ENCODE assay signal across 9 cellular contexts in the genomic region with DNA sequence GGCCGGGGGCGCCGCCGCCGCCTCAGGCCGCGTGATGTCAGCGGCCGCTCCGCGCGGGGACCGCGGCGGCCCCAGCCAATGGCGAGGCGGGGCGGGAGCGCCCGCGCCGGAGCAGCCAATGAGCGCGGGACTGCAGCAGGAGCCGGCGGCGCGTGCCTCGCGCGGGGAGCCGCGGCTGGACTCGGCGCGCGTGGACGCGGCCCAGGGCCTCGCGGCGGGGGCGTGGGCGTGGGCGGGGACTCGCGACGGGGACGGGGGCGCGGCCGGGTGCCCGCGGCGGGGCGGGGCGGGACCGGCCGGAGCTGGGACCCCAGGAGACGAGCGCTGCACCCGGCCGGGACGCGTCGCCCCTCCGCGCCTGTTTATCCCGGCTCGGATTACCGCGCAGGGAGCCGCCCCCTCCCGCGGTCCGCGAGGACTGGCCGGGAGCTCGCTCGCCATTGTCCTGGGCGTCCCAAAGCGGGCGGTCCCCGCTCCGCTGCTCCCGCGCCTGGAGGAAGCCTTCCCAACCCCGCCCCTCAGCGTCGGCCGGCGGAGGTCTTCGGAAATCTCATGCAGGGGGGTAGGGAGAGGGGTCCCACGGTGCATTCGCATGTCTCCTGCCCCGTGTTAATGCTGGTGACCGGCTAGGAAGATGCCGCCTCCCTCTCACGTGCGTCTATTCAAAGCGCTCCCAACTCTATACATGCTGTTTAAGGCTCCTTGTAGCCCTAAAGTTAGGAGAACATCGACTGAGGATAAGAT. TPM values are rescaled to one million over a fixed set of nuclear protein-coding genes. Genes with fewer than 3 reads are reported as not detected.
DNase-seq lines count a peak whose midpoint lies in the region; ATAC-seq and TF ChIP-seq lines count a peak whose summit lies in the region.
"Had no signal": no experiment of that assay in that cellular context is flagged by ENCODE, and none has a peak within 500 bp of the region (broad histone marks: within the 10 kb centered on the region; RNA-seq: fewer than 3 reads in every experiment).

Gene RNF157 (minus strand): TSS at position 33 of the 744 bp plus-strand sequence. CDS start 253 bp downstream, outside the sequence.

- DNase-seq in NCI-H2081 (lab: John Stamatoyannopoulos, UW) (peak; percentile 35 to 70), NCI-H2081 treated with DMSO at 0.1 percent for 48 hours (lab: John Stamatoyannopoulos, UW) (no peak), RWPE1 (ENCODE audit: low spot score) (peak; percentile 46), head of caudate nucleus (peak in 41 of 42 donors; percentile 45 to 89 (median 78)), occipital lobe (lab: John Stamatoyannopoulos, UW) (peak; percentile 71), vagina (ENCODE audit: extremely low spot score in 2 of 2) (no peak)
- DNase-seq in activated naive CD4-positive, alpha-beta T cell treated with anti-CD3 and anti-CD28 coated beads, Interleukin-2, amount 50 U/mL, for 72 hours (ENCODE audit: low spot score in 2 of 2), result peak; percentile 63 to 71
- DNase-seq: DND-41 had no signal

- peaks cover 6 to 40% of the 10 kb centered on the region in 2 donors for H3K36me3 Mint-ChIP-seq in activated naive CD4-positive, alpha-beta T cell treated with anti-CD3 and anti-CD28 coated beads, Interleukin-2, amount 50 U/mL, for 72 hours

- H3K36me3 ChIP-seq in vagina, result no peaks in the 10 kb centered on the region

- intact Hi-C loops in head of caudate nucleus (cut with DNase I) (no loop called here), vagina (cut with DNase I) (no loop called here)

- ATAC-seq in HG03342 (IDR thresholded peaks at IDR 0.05; ENCODE audit: unreplicated experiment), result peak; percentile 56
- peak; percentile 93 to 94 for ATAC-seq in activated naive CD4-positive, alpha-beta T cell treated with anti-CD3 and anti-CD28 coated beads, Interleukin-2, amount 50 U/mL, for 72 hours

- TF ChIP-seq POLR2A in vagina (IDR thresholded peaks at IDR 0.05), result no peak

- CTCF ChIA-PET in RWPE1 (lab: Yijun Ruan, JAX), result interaction anchor here (1.3 kb wide), 1 partner anchor 39 kb away, joined by 4 read pairs; no protein-coding TSS in a partner anchor

- POLR2A ChIA-PET in RWPE1 (lab: Yijun Ruan, JAX; ENCODE audit: low non-redundant PET), result no interaction called here

- no peak for TF ChIP-seq CTCF in RWPE1 (conservative IDR thresholded peaks at IDR 0.05; ENCODE audit: low read depth)
- TF ChIP-seq CTCF in vagina (IDR thresholded peaks at IDR 0.05), result no peak

- peak within 1 kb of the TSS; percentile 74 to 90 for H3K27ac Mint-ChIP-seq in activated naive CD4-positive, alpha-beta T cell treated with anti-CD3 and anti-CD28 coated beads, Interleukin-2, amount 50 U/mL, for 72 hours

- no peaks in the 10 kb centered on the region for H3K9me3 Mint-ChIP-seq in activated naive CD4-positive, alpha-beta T cell treated with anti-CD3 and anti-CD28 coated beads, Interleukin-2, amount 50 U/mL, for 72 hours

- H3K4me1 ChIP-seq in vagina, result peaks cover 16% of the 10 kb centered on the region

- H3K9me3 ChIP-seq in vagina, result no peaks in the 10 kb centered on the region

- no peaks in the 10 kb centered on the region for H3K27me3 ChIP-seq in vagina

- peak within 1 kb of the TSS; percentile 65 to 76 for H3K4me3 ChIP-seq in vagina

- H3K27ac ChIP-seq in RWPE1, result peak within 1 kb of the TSS; percentile 11; the same call in 1 of the 2 replicates
- H3K27ac ChIP-seq in vagina, result peak within 1 kb of the TSS; percentile 36

RNA-seq across cellular contexts. Expression of gene RNF157, which starts in this region (rescaled TPM):
- total RNA-seq in activated naive CD4-positive, alpha-beta T cell treated with anti-CD3 and anti-CD28 coated beads, Interleukin-2, amount 50 U/mL, for 72 hours, result 10 to 100 TPM; 22.0 to 35.1 TPM
- total RNA-seq in occipital lobe (17.5 TPM), vagina (8.8 TPM)

Comparison
In these comparisons a context has a peak if more than half of its experiments do, and no peak if none do; other contexts are left out.
1. DNase-seq: peak in NCI-H2081 (2 of 2), RWPE1 (single experiment), activated naive CD4-positive, alpha-beta T cell treated with anti-CD3 and anti-CD28 coated beads, Interleukin-2, amount 50 U/mL, for 72 hours (2 of 2), head of caudate nucleus (41 of 42) and occipital lobe (single experiment); none in NCI-H2081 treated with DMSO at 0.1 percent for 48 hours (single experiment) and vagina (0 of 2).